In the genomic region with DNA sequence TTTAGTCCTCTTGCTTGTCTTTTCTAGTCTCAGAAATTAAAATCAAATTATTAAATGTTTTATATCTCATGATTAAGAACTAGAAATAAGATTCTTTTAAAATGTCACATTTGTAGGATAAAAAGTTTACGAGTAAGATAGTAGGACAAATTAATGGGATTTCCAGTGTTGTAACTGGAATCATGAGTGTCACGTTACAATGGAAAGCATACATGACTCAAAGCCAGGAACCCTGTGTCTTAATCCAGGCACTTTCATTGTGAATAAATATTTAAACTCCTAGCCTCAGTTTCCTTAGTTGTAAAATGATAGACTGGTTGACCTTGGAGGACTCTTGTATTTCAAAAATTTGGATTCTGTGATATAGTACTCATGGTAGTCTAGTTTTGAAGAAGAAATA, we compare ENCODE assay signal across 20 cellular contexts.
DNase-seq lines count a peak whose midpoint lies in the region; ATAC-seq, FAIRE-seq and TF ChIP-seq lines count a peak whose summit lies in the region.
"Had no signal": no experiment of that assay in that cellular context is flagged by ENCODE, and none has a peak within 500 bp of the region (broad histone marks: within the 10 kb centered on the region; RNA-seq: fewer than 3 reads in every experiment).

No MANE protein-coding gene starts in this region.

- peaks cover 17% of the 10 kb centered on the region for H3K36me3 ChIP-seq in endodermal cell (ENCODE audit: control insufficient read depth, insufficient read depth, low read length)

- no peak overlapping the region for H3K4me3 ChIP-seq in endodermal cell (ENCODE audit: low read length)
- H3K4me3 ChIP-seq: BLaER1 treated with 17β-estradiol and CSF1 and Interleukin-3, amounts not matched to agents 10 nM and 100 nM had no signal

- H3K9ac ChIP-seq in endodermal cell (ENCODE audit: extremely low read depth, low read length, poor library complexity, severe bottlenecking) = no peak overlapping the region
- H3K9ac ChIP-seq: BLaER1 treated with 17β-estradiol and CSF1 and Interleukin-3, amounts not matched to agents 10 nM and 100 nM had no signal

- H3K4me3 Mint-ChIP-seq in Calu3 (ENCODE audit: low read depth, unreplicated experiment) (no peak overlapping the region), endodermal cell (no peak overlapping the region), memory B cell (no peak overlapping the region)
- H3K4me3 Mint-ChIP-seq: CD8-positive, alpha-beta T cell; H9; IgD-negative memory B cell had no signal

- 95 to 100% methylated on average over 1 to 2 of the region's 2 CpGs for WGBS in endodermal cell (ENCODE audit: insufficient coverage in 1 of 2, insufficient read length in 1 of 2), 2 experiments

- H3K4me1 Mint-ChIP-seq in Calu3 (ENCODE audit: low read depth, unreplicated experiment) (peaks cover 8% of the 10 kb centered on the region), endodermal cell (peaks cover 5% of the 10 kb centered on the region), memory B cell (no peaks in the 10 kb centered on the region)

- ATAC-seq in memory B cell (ENCODE audit: low read depth) = no peak
- no peak for ATAC-seq in GM21619 (IDR thresholded peaks at IDR 0.05; ENCODE audit: unreplicated experiment)
- ATAC-seq: CD8-positive, alpha-beta T cell; Right ventricle myocardium inferior had no signal

- H3K9me3 ChIP-seq in endodermal cell (ENCODE audit: control insufficient read depth, low read length) = no peaks in the 10 kb centered on the region
- H3K9me3 ChIP-seq: BLaER1 treated with 17β-estradiol and CSF1 and Interleukin-3, amounts not matched to agents 10 nM and 100 nM had no signal

- H3K4me1 ChIP-seq in endodermal cell (ENCODE audit: control insufficient read depth, insufficient read depth, low read length) = peaks cover 5% of the 10 kb centered on the region
- H3K4me1 ChIP-seq: BLaER1 treated with 17β-estradiol and CSF1 and Interleukin-3, amounts not matched to agents 10 nM and 100 nM had no signal

- DNase-seq in Calu3 (no peak), endodermal cell (no peak), memory B cell (ENCODE audit: low spot score in 2 of 2) (no peak), cerebellum (ENCODE audit: low spot score) (no peak), NCI-H2171 treated with DMSO at 0.1 percent for 48 hours (lab: John Stamatoyannopoulos, UW) (no peak)
- DNase-seq: CD8-positive, alpha-beta T cell; H9; Kasumi-1; NCI-H1105; NCI-H2081; NCI-H510A; NCI-H748 treated with DMSO at 0.1 percent for 48 hours; NK-92 treated with Interleukin-12 subunit alpha and Interleukin-12 subunit beta, amount 100 ng/mL, for 24 hours had no signal

- H3K27ac Mint-ChIP-seq in Calu3 (ENCODE audit: unreplicated experiment) = peak overlapping the region; percentile 25
- peak overlapping the region; percentile 3 for H3K27ac Mint-ChIP-seq in endodermal cell
- peak overlapping the region; percentile 73 for H3K27ac Mint-ChIP-seq in memory B cell
- H3K27ac Mint-ChIP-seq: CD8-positive, alpha-beta T cell had no signal

- FAIRE-seq in G401.6 (lab: Jason Lieb, UNC) = peak; percentile 64
- FAIRE-seq: RCC 7860 had no signal

- TF ChIP-seq CTCF in Calu3 (IDR thresholded peaks at IDR 0.05; ENCODE audit: unreplicated experiment) = no peak
- no peak for TF ChIP-seq CTCF in endodermal cell (conservative IDR thresholded peaks at IDR 0.05)

- H3K27me3 Mint-ChIP-seq in Calu3 (ENCODE audit: unreplicated experiment) = no peaks in the 10 kb centered on the region
- H3K27me3 Mint-ChIP-seq in endodermal cell (ENCODE audit: insufficient read depth) = no peaks in the 10 kb centered on the region
- H3K27me3 Mint-ChIP-seq in memory B cell = no peaks in the 10 kb centered on the region
- H3K27me3 Mint-ChIP-seq: IgD-negative memory B cell had no signal

- CTCF ChIA-PET in Calu3 (lab: Charles Lee) = no interaction called here

- intact Hi-C loops in Calu3 (cut with micrococcal nuclease; ENCODE audit: unreplicated experiment) = no loop called here

- H3K27me3 ChIP-seq in endodermal cell (ENCODE audit: control insufficient read depth, insufficient read depth, low read length, poor library complexity, severe bottlenecking) = no peaks in the 10 kb centered on the region
- H3K27me3 ChIP-seq: BLaER1 treated with 17β-estradiol and CSF1 and Interleukin-3, amounts not matched to agents 10 nM and 100 nM had no signal

- H3K36me3 Mint-ChIP-seq in Calu3 (ENCODE audit: insufficient read depth, unreplicated experiment) = peaks cover 33% of the 10 kb centered on the region
- peaks cover 22% of the 10 kb centered on the region for H3K36me3 Mint-ChIP-seq in endodermal cell (ENCODE audit: low read depth)
- peaks cover 25% of the 10 kb centered on the region for H3K36me3 Mint-ChIP-seq in memory B cell

- H3K9me3 Mint-ChIP-seq in Calu3 (ENCODE audit: low read depth, unreplicated experiment) (no peaks in the 10 kb centered on the region), endodermal cell (no peaks in the 10 kb centered on the region), memory B cell (no peaks in the 10 kb centered on the region)
- H3K9me3 Mint-ChIP-seq: CD8-positive, alpha-beta T cell; H9; IgD-negative memory B cell had no signal

- no TSS peak for BruUV-seq in Calu3 (replicated peaks; lab: Mats Ljungman, UMichigan)

- H3K27ac ChIP-seq in endodermal cell (ENCODE audit: low read depth, low read length) = no peak overlapping the region
- H3K27ac ChIP-seq: BLaER1 treated with 17β-estradiol and CSF1 and Interleukin-3, amounts not matched to agents 10 nM and 100 nM; HL-60 had no signal

Comparison
In these comparisons a context has a peak if more than half of its experiments do, and no peak if none do; other contexts are left out.
1. H3K27ac Mint-ChIP-seq: peak in every context shown above with its lines; median percentile 73 in memory B cell; 25 in Calu3; 3 in endodermal cell.